Comparison of ENCODE assay signal across 26 cellular contexts in the genomic region with DNA sequence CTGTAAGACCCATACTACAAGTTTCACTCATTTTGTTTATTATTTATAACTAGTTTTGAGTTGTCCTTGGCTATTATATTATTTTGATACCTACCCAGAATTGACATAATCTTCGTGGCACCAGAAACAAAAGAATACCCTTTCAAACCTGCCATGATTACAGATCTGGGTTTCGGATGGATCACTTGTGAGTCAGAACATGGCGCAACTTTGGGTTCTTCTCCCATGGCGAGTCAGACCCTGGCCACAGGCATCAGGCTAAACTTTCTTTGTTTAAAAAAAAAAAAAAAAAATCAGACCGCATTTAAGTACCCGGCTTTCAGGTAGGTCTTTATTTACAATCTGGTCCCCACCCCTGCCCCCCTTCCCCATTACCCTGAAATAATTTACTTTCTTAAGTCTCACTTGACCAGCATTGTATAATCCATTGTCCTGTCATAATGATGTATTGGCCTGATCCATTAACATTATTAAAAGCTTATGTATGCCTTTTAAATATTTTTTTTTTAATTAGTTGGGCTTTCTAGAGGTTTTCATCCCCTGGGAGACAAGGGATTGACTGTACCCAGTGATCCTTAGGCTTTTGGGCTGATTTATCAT. TPM values are rescaled to one million over a fixed set of nuclear protein-coding genes. Genes with fewer than 3 reads are reported as not detected.
DNase-seq lines count a peak whose midpoint lies in the region; ATAC-seq and TF ChIP-seq lines count a peak whose summit lies in the region.
"Had no signal": no experiment of that assay in that cellular context is flagged by ENCODE, and none has a peak within 500 bp of the region (broad histone marks: within the 10 kb centered on the region; RNA-seq: fewer than 3 reads in every experiment).

No MANE protein-coding gene starts in this region.

- H3K27me3 ChIP-seq in GM23248 (replicated peaks; ENCODE audit: insufficient read depth): peaks cover 43% of the 10 kb centered on the region
- H3K27me3 ChIP-seq: adrenal gland, esophagus squamous epithelium, ovary, Peyer's patch, right lobe of liver, transverse colon had no signal

- TF ChIP-seq CTCF in AG10803 (conservative IDR thresholded peaks at IDR 0.05; ENCODE audit: low read length): no peak
- TF ChIP-seq CTCF in fibroblast of mammary gland (conservative IDR thresholded peaks at IDR 0.05; ENCODE audit: control insufficient read depth, insufficient read depth, low read depth, low read length): no peak
- no peak for TF ChIP-seq CTCF in nephron progenitor cell (IDR thresholded peaks at IDR 0.05)

- H3F3A ChIP-seq in GM23248 (ENCODE audit: insufficient read depth): no peaks in the 10 kb centered on the region

- in situ Hi-C loops in GM23248 (cut with MboI): no loop called here

- H3K9me3 Mint-ChIP-seq in nephron progenitor cell: no peaks in the 10 kb centered on the region
- H3K9me3 Mint-ChIP-seq: CD8-positive, alpha-beta memory T cell; HFFc6; memory B cell; naive thymus-derived CD4-positive, alpha-beta T cell; stimulated activated naive CD8-positive, alpha-beta T cell treated with anti-CD3 and anti-CD28 coated beads, Interleukin-15, amount 100 ng/mL, for 72 hours had no signal

- no peaks in the 10 kb centered on the region for H3K9me2 ChIP-seq in GM23248 (ENCODE audit: insufficient read depth)

- DNase-seq in AG10803 (ENCODE audit: low read depth) (peak; percentile 9), GM23248 (peak; percentile 55), NCI-H82 (lab: John Stamatoyannopoulos, UW) (peak; percentile 91), fibroblast of mammary gland (ENCODE audit: low read depth) (peak; percentile 58), GDM1 (lab: John Stamatoyannopoulos, UW) (no peak), DMS53 (lab: John Stamatoyannopoulos, UW) (no peak), nephron progenitor cell (no peak)
- DNase-seq: activated CD8-positive, alpha-beta memory T cell treated with anti-CD3 and anti-CD28 coated beads, Interleukin-2, amount 50 U/mL, for 4 hours; activated effector memory CD4-positive, alpha-beta T cell treated with anti-CD3 and anti-CD28 coated beads, Interleukin-2, amount 50 U/mL, for 16 hours; CD8-positive, alpha-beta memory T cell; central memory CD4-positive, alpha-beta T cell; esophagus squamous epithelium; HFFc6; KG1; naive thymus-derived CD4-positive, alpha-beta T cell; ovary; Peyer's patch; right lobe of liver; stimulated activated CD4-positive, alpha-beta T cell treated with anti-CD3 and anti-CD28 coated beads, Interleukin-2, amount 100 ng/mL, for 24 hours; stimulated activated naive CD8-positive, alpha-beta T cell treated with anti-CD3 and anti-CD28 coated beads, Interleukin-15, amount 100 ng/mL, for 72 hours; T-helper 9 cell; transverse colon had no signal

- H4K20me1 ChIP-seq in GM23248 (ENCODE audit: insufficient read depth): no peaks in the 10 kb centered on the region

- no peaks in the 10 kb centered on the region for H3K4me1 ChIP-seq in GM23248 (ENCODE audit: insufficient read depth)

- no peak overlapping the region for H3K4me2 ChIP-seq in GM23248 (ENCODE audit: unreplicated experiment)

- H3K4me3 Mint-ChIP-seq in nephron progenitor cell: no peak overlapping the region
- H3K4me3 Mint-ChIP-seq: HFFc6; memory B cell; naive thymus-derived CD4-positive, alpha-beta T cell; stimulated activated naive CD8-positive, alpha-beta T cell treated with anti-CD3 and anti-CD28 coated beads, Interleukin-15, amount 100 ng/mL, for 72 hours had no signal

- no peak overlapping the region for H3K27ac Mint-ChIP-seq in nephron progenitor cell
- H3K27ac Mint-ChIP-seq: HFFc6; memory B cell; stimulated activated naive CD8-positive, alpha-beta T cell treated with anti-CD3 and anti-CD28 coated beads, Interleukin-15, amount 100 ng/mL, for 72 hours had no signal

- no peaks in the 10 kb centered on the region for H3K9me3 ChIP-seq in GM23248 (ENCODE audit: low read depth)
- H3K9me3 ChIP-seq: adrenal gland, esophagus squamous epithelium, ovary, Peyer's patch, right lobe of liver, transverse colon had no signal

- no peak overlapping the region for H3K27ac ChIP-seq in GM23248
- H3K27ac ChIP-seq: adrenal gland, esophagus squamous epithelium, ovary, Peyer's patch, right lobe of liver, SK-N-MC, transverse colon had no signal

- no peaks in the 10 kb centered on the region for H3K27me3 Mint-ChIP-seq in nephron progenitor cell (ENCODE audit: low read depth, poor library complexity)
- H3K27me3 Mint-ChIP-seq: CD8-positive, alpha-beta memory T cell; memory B cell; naive thymus-derived CD4-positive, alpha-beta T cell; stimulated activated naive CD8-positive, alpha-beta T cell treated with anti-CD3 and anti-CD28 coated beads, Interleukin-15, amount 100 ng/mL, for 72 hours had no signal

- H3K36me3 Mint-ChIP-seq in nephron progenitor cell (ENCODE audit: low read depth): no peaks in the 10 kb centered on the region
- H3K36me3 Mint-ChIP-seq: memory B cell had no signal

- H3K36me3 ChIP-seq in GM23248 (ENCODE audit: low read depth): no peaks in the 10 kb centered on the region
- H3K36me3 ChIP-seq: adrenal gland, esophagus squamous epithelium, ovary, Peyer's patch, transverse colon had no signal

- no peak overlapping the region for H3K9ac ChIP-seq in GM23248

- 35 to 36% methylated on average over 6 of the region's 6 CpGs for WGBS in GM23248 (ENCODE audit: low coverage in 1 of 2, low lambda C conversion rate in 2 of 2, missing lambda C conversion rate in 2 of 2), 2 experiments

- peaks cover 10% of the 10 kb centered on the region for H3K4me1 Mint-ChIP-seq in nephron progenitor cell
- H3K4me1 Mint-ChIP-seq: memory B cell had no signal

- no peaks in the 10 kb centered on the region for H3K79me2 ChIP-seq in GM23248 (ENCODE audit: insufficient read depth)

- H2AFZ ChIP-seq in GM23248: no peak overlapping the region

- H3K4me3 ChIP-seq in AG10803 (ENCODE audit: low read length) (no peak overlapping the region), GM23248 (no peak overlapping the region), fibroblast of mammary gland (ENCODE audit: control insufficient read depth, low read depth, low read length) (no peak overlapping the region)
- H3K4me3 ChIP-seq: adrenal gland, esophagus squamous epithelium, ovary, Peyer's patch, right lobe of liver, SK-N-MC, transverse colon had no signal

- no peak for ATAC-seq in HG02610 (IDR thresholded peaks at IDR 0.05; ENCODE audit: unreplicated experiment)
- ATAC-seq: naive thymus-derived CD4-positive, alpha-beta T cell; right lobe of liver; stimulated activated naive CD8-positive, alpha-beta T cell treated with anti-CD3 and anti-CD28 coated beads, Interleukin-15, amount 100 ng/mL, for 72 hours had no signal

RNA-seq across cellular contexts. Expression of gene F2RL2, which starts 43.9 kb away (rescaled TPM):
- under 0.01 TPM in 1 of 2 replicates, not detected in the other for total RNA-seq in GM23248 (2014; rRNA removed; shearing (Covaris generic))
- polyA plus RNA-seq in GM23248 (2016; fragmentation: Nextera tagmentation; extraction: Ambion mirVana): 0.05 TPM in 1 of 2 replicates, not detected in the other
- total RNA-seq: naive thymus-derived CD4-positive, alpha-beta T cell had no signal

Comparison
In these comparisons a context has a peak if more than half of its experiments do, and no peak if none do; other contexts are left out.
1. DNase-seq: peak in AG10803 (single experiment), GM23248 (single experiment), NCI-H82 (single experiment) and fibroblast of mammary gland (single experiment); none in GDM1 (single experiment), DMS53 (single experiment) and nephron progenitor cell (single experiment).